ENCODE assay signal across 8 cellular contexts in genomic region chr7:87934699-87935372, GRCh38. TPM values are rescaled to one million over a fixed set of nuclear protein-coding genes. Genes with fewer than 3 reads are reported as not detected.
DNase-seq lines count a peak whose midpoint lies in the region; TF ChIP-seq lines count a peak whose summit lies in the region.

No MANE protein-coding gene starts in this region.

- peak overlapping the region; percentile 99 for H2AFZ ChIP-seq in SU-DHL-6 (ENCODE audit: low read depth, low read length, severe bottlenecking)
- peak overlapping the region; percentile 54 for H2AFZ ChIP-seq in mesenchymal stem cell (ENCODE audit: low read depth, low read length)

- in situ Hi-C loops in transverse colon (cut with MboI; ENCODE audit: low pct_ligation_motif_present in 1 of 4, low pct_unique_long_range_greater_than_20kb in 1 of 4, low sequenced_read_pairs in 3 of 4), result loop anchor here in 1 of 4 donors (25.0 kb wide), 1 partner anchor 177 kb away; no protein-coding TSS in a partner anchor

- no peak overlapping the region for H2BK120ac ChIP-seq in mesenchymal stem cell (ENCODE audit: low read depth, low read length)

- H3K36me3 ChIP-seq in SU-DHL-6 (ENCODE audit: low read length), result peaks cover 18% of the 10 kb centered on the region
- no peaks in the 10 kb centered on the region for H3K36me3 ChIP-seq in ectodermal cell (ENCODE audit: control insufficient read depth, insufficient read depth, low read length)
- H3K36me3 ChIP-seq in mesenchymal stem cell (ENCODE audit: control insufficient read depth in 1 of 2, insufficient read depth in 2 of 2, low read depth in 1 of 2, low read length in 2 of 2), result no peaks in the 10 kb centered on the region
- H3K36me3 ChIP-seq in transverse colon, result no peaks in the 10 kb centered on the region

- no peaks in the 10 kb centered on the region for H3K79me1 ChIP-seq in mesenchymal stem cell (replicated peaks; ENCODE audit: low read length, poor library complexity, severe bottlenecking)

- WGBS in ectodermal cell, 2 experiments, result 3 to 5% methylated on average over 47 of the region's 47 CpGs
- WGBS in mesenchymal stem cell, result 5% methylated on average over 40 of the region's 47 CpGs
- WGBS in transverse colon (ENCODE audit: low coverage in 1 of 2), 2 donors, result 6% methylated on average over 47 of the region's 47 CpGs; no CpG with 5 or more reads in 1 of the 2 donors

- no peaks in the 10 kb centered on the region for H3K9me3 ChIP-seq in SU-DHL-6 (ENCODE audit: insufficient read depth, low read length)
- no peaks in the 10 kb centered on the region for H3K9me3 ChIP-seq in ectodermal cell (ENCODE audit: control insufficient read depth, low read length)
- no peaks in the 10 kb centered on the region for H3K9me3 ChIP-seq in mesenchymal stem cell (ENCODE audit: control insufficient read depth, low read length)
- no peaks in the 10 kb centered on the region for H3K9me3 ChIP-seq in transverse colon

- H3K27ac ChIP-seq in SU-DHL-6 (ENCODE audit: low read depth, low read length) (peak overlapping the region; percentile 60), ectodermal cell (ENCODE audit: insufficient read depth, low read depth, low read length, poor library complexity, severe bottlenecking) (no peak overlapping the region), mesenchymal stem cell (ENCODE audit: low read length, poor library complexity, severe bottlenecking) (no peak overlapping the region), transverse colon (peak overlapping the region in 3 of 4 donors; percentile 50 to 79 (median 79))

- H2BK15ac ChIP-seq in mesenchymal stem cell (ENCODE audit: low read depth, poor library complexity, severe bottlenecking), result no peak overlapping the region

- no peak overlapping the region for H3K4ac ChIP-seq in mesenchymal stem cell (ENCODE audit: low read depth in 1 of 2, low read length in 2 of 2)

- H4K20me1 ChIP-seq in SU-DHL-6 (ENCODE audit: low read depth, low read length), result no peaks in the 10 kb centered on the region

- no peaks in the 10 kb centered on the region for H3K9me2 ChIP-seq in SU-DHL-6 (replicated peaks; ENCODE audit: insufficient read depth, low read length)

- no peak overlapping the region for H2BK5ac ChIP-seq in mesenchymal stem cell (ENCODE audit: low read depth, low read length, poor library complexity, severe bottlenecking)

- H4K8ac ChIP-seq in mesenchymal stem cell (ENCODE audit: low read length), result no peak overlapping the region

- H3K79me2 ChIP-seq in SU-DHL-6 (ENCODE audit: insufficient read depth, low read length), result 0 out of 2 replicates have a peak, but pooled peaks cover 5% of the 10 kb centered on the region

- no peak overlapping the region for H3K23ac ChIP-seq in mesenchymal stem cell (ENCODE audit: low read length in 2 of 2)

- no peaks in the 10 kb centered on the region for H3K27me3 ChIP-seq in SU-DHL-6 (ENCODE audit: low read length)
- peaks cover 16% of the 10 kb centered on the region for H3K27me3 ChIP-seq in ectodermal cell (ENCODE audit: control insufficient read depth, insufficient read depth, low read length, poor library complexity, severe bottlenecking)
- peaks cover 0 to 10% of the 10 kb centered on the region in 2 experiments for H3K27me3 ChIP-seq in mesenchymal stem cell (ENCODE audit: control insufficient read depth in 1 of 2, insufficient read depth in 1 of 2, low read length in 2 of 2)
- peaks cover 4% of the 10 kb centered on the region for H3K27me3 ChIP-seq in transverse colon

- H3K9ac ChIP-seq in SU-DHL-6 (ENCODE audit: low read length), result peak overlapping the region; percentile 79
- peak overlapping the region; percentile 39 for H3K9ac ChIP-seq in mesenchymal stem cell (ENCODE audit: low read length)

- no peak overlapping the region for H2BK12ac ChIP-seq in mesenchymal stem cell (ENCODE audit: low read length in 2 of 2)

- intact Hi-C loops in transverse colon (cut with DNase I; ENCODE audit: low total_unique reads), result no loop called here

- no peak overlapping the region for H2AK5ac ChIP-seq in mesenchymal stem cell (ENCODE audit: low read length, severe bottlenecking)

- TF ChIP-seq EP300 in transverse colon (IDR thresholded peaks at IDR 0.05; ENCODE audit: low read depth), result no peak

- H3K4me1 ChIP-seq in ectodermal cell (ENCODE audit: control insufficient read depth, insufficient read depth, low read length) (no peaks in the 10 kb centered on the region), mesenchymal stem cell (ENCODE audit: control insufficient read depth, insufficient read depth, low read depth, low read length) (peaks cover 11% of the 10 kb centered on the region), transverse colon (peaks cover 5 to 13% (median 9%) of the 10 kb centered on the region in 4 donors)

- DNase-seq in activated CD4-positive, alpha-beta T cell treated with anti-CD3 and anti-CD28 coated beads for 48 hours, result peak; percentile 31
- DNase-seq in activated CD4-positive, alpha-beta T cell treated with anti-CD3 and anti-CD28 coated beads, Interleukin-2, amount 50 U/mL, for 4 hours, result no peak
- DNase-seq in HK-2 (ENCODE audit: unreplicated experiment), result peak; percentile 32
- DNase-seq in mesenchymal stem cell, result peak; percentile 42
- DNase-seq in transverse colon, result peak; percentile 11
- no peak for DNase-seq in SIG-M5 (lab: John Stamatoyannopoulos, UW)

- H3K14ac ChIP-seq in mesenchymal stem cell (ENCODE audit: low read length in 2 of 2), result peak overlapping the region in 1 of 2 experiments; percentile 22

- peak overlapping the region; percentile 88 for H3K4me3 ChIP-seq in SU-DHL-6 (ENCODE audit: insufficient read depth, low read length, poor library complexity, severe bottlenecking)
- H3K4me3 ChIP-seq in ectodermal cell (ENCODE audit: insufficient read depth, low read depth, low read length), result peak overlapping the region; percentile 68
- peak overlapping the region; percentile 57 to 78 for H3K4me3 ChIP-seq in mesenchymal stem cell (ENCODE audit: insufficient read depth in 1 of 2, low read depth in 1 of 2, low read length in 2 of 2)
- peak overlapping the region; percentile 47 to 82 (median 74) for H3K4me3 ChIP-seq in transverse colon

- peak overlapping the region; percentile 61 for H3K4me2 ChIP-seq in SU-DHL-6 (ENCODE audit: low read depth, low read length, poor library complexity, severe bottlenecking)
- peak overlapping the region; percentile 100 for H3K4me2 ChIP-seq in mesenchymal stem cell (ENCODE audit: low read length, poor library complexity, severe bottlenecking)

- H3K18ac ChIP-seq in mesenchymal stem cell (ENCODE audit: low read depth in 1 of 2, low read length in 2 of 2), result no peak overlapping the region

- no peak overlapping the region for H4K91ac ChIP-seq in mesenchymal stem cell (ENCODE audit: low read length)

- TF ChIP-seq POLR2A in transverse colon (IDR thresholded peaks at IDR 0.05), result no peak

- H3F3A ChIP-seq in SU-DHL-6 (ENCODE audit: insufficient read depth), result peaks cover 16% of the 10 kb centered on the region; the same call in 1 of the 2 replicates

- TF ChIP-seq CTCF in SU-DHL-6 (IDR thresholded peaks at IDR 0.05; ENCODE audit: insufficient read depth, low read length, poor library complexity, severe bottlenecking), result no peak
- no peak for TF ChIP-seq CTCF in transverse colon (IDR thresholded peaks at IDR 0.05)

RNA-seq across cellular contexts. Expression of gene ADAM22, which starts 0.8 kb away (rescaled TPM):
- polyA plus RNA-seq in ectodermal cell (2013, experiment 1 of 4), result 5.7 TPM
- polyA plus RNA-seq in ectodermal cell (2013, experiment 2 of 4), result 7.8 TPM
- 6.1 TPM for polyA plus RNA-seq in ectodermal cell (2013, experiment 3 of 4)
- 6.5 TPM for polyA plus RNA-seq in ectodermal cell (2013, experiment 4 of 4)
- 0.73 TPM for polyA plus RNA-seq in mesenchymal stem cell (2013, experiment 1 of 2)
- 0.71 TPM for polyA plus RNA-seq in mesenchymal stem cell (2013, experiment 2 of 2)
- 10 to 100 TPM in 1 of 4 donors, 1 to 10 TPM in 3; 3.8 to 17.3 (median 6.0) TPM for total RNA-seq in transverse colon

RNA-seq across cellular contexts. Expression of gene DBF4, which starts 58.5 kb away (rescaled TPM):
- polyA plus RNA-seq in ectodermal cell (2013, experiment 1 of 4), result 63.5 TPM
- polyA plus RNA-seq in ectodermal cell (2013, experiment 2 of 4), result 60.9 TPM
- polyA plus RNA-seq in ectodermal cell (2013, experiment 3 of 4), result 74.4 TPM
- polyA plus RNA-seq in ectodermal cell (2013, experiment 4 of 4), result 79.4 TPM
- 14.2 TPM for polyA plus RNA-seq in mesenchymal stem cell (2013, experiment 1 of 2)
- polyA plus RNA-seq in mesenchymal stem cell (2013, experiment 2 of 2), result 14.5 TPM
- total RNA-seq in transverse colon, result 10 to 100 TPM in 3 of 4 donors, 1 to 10 TPM in 1; 9.0 to 50.0 (median 11.1) TPM

RNA-seq across cellular contexts. Expression of gene SLC25A40, which starts 58.7 kb away (rescaled TPM):
- 22.9 TPM for polyA plus RNA-seq in ectodermal cell (2013, experiment 1 of 4)
- 18.9 TPM for polyA plus RNA-seq in ectodermal cell (2013, experiment 2 of 4)
- 17.6 TPM for polyA plus RNA-seq in ectodermal cell (2013, experiment 3 of 4)
- polyA plus RNA-seq in ectodermal cell (2013, experiment 4 of 4), result 20.8 TPM
- 9.6 TPM for polyA plus RNA-seq in mesenchymal stem cell (2013, experiment 1 of 2)
- polyA plus RNA-seq in mesenchymal stem cell (2013, experiment 2 of 2), result 10.2 TPM
- 10 to 100 TPM in 3 of 4 donors, 1 to 10 TPM in 1; 1.4 to 50.8 (median 25.4) TPM for total RNA-seq in transverse colon

Comparison
In these comparisons a context has a peak if more than half of its experiments do, and no peak if none do; other contexts are left out.
1. DNase-seq: peak in activated CD4-positive, alpha-beta T cell treated with anti-CD3 and anti-CD28 coated beads for 48 hours (single experiment), HK-2 (single experiment), mesenchymal stem cell (single experiment) and transverse colon (single experiment); none in activated CD4-positive, alpha-beta T cell treated with anti-CD3 and anti-CD28 coated beads, Interleukin-2, amount 50 U/mL, for 4 hours (0 of 2) and SIG-M5 (single experiment).
2. H3K27ac ChIP-seq: peak in SU-DHL-6 (single experiment) and transverse colon (3 of 4); none in ectodermal cell (single experiment) and mesenchymal stem cell (single experiment).
3. Peak in every context shown above with its lines, with median percentiles within 50 percentile points of each other: H3K4me3 ChIP-seq.